In the genomic region with DNA sequence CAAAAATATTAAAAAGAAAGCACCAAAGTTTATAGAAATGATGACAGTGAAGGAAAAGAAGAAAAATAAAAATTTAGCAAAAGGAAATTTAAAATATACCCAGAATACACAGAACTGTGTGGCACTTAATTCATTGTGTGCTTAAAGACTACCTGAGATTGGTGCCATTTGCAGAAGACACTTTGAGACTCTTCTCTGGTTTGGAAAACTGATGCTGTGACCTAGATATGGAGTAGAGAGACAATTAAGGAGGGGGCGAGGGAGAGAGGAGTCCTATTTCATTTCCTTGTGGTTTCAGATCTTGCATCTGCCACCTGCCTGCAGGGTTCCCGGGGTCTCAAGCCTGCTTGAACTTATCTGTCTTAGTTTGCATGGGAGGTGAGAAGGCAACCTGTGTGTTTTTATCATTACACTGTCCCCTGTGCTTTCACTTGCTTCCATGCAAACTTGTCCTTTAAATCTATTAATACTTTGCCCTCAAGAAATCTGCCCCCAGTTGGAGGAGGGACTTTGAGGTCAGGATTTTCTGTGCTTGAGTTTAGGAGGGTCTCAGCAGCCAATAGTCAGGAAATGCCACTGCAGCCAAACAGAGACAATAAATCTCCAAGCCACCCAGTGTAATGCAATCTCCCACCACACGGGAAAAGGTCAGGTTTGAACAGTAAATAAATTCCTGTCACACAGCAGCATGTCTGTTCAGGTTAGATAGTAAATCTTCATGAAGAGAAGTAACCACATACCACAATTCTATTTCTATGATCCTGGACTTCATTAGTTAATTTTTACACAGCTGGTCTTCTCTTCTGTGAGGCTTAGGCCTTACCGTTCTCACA, we compare ENCODE assay signal across 1 cellular context.
TF ChIP-seq lines count a peak whose summit lies in the region.

No MANE protein-coding gene starts in this region.

TF ChIP-seq in SK-N-SH treated with all-trans-retinoic acid at 6 μM for 48 hours, 23 proteins besides CTCF, POLR2A, EP300 and RAD21 (continued from another document):
- TF ChIP-seq CSRNP3 (CRISPR knock-in tag; IDR thresholded peaks at IDR 0.05) (no peak), TCF4 (CRISPR knock-in tag; IDR thresholded peaks at IDR 0.05; ENCODE audit: borderline replicate concordance) (no peak)
- TF ChIP-seq, protein P1, sequence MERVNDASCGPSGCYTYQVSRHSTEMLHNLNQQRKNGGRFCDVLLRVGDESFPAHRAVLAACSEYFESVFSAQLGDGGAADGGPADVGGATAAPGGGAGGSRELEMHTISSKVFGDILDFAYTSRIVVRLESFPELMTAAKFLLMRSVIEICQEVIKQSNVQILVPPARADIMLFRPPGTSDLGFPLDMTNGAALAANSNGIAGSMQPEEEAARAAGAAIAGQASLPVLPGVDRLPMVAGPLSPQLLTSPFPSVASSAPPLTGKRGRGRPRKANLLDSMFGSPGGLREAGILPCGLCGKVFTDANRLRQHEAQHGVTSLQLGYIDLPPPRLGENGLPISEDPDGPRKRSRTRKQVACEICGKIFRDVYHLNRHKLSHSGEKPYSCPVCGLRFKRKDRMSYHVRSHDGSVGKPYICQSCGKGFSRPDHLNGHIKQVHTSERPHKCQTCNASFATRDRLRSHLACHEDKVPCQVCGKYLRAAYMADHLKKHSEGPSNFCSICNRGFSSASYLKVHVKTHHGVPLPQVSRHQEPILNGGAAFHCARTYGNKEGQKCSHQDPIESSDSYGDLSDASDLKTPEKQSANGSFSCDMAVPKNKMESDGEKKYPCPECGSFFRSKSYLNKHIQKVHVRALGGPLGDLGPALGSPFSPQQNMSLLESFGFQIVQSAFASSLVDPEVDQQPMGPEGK (CRISPR knock-in tag; IDR thresholded peaks at IDR 0.05; ENCODE audit: borderline replicate concordance): no peak
